8 cellular contexts compared by ENCODE assay signal in the genomic region with DNA sequence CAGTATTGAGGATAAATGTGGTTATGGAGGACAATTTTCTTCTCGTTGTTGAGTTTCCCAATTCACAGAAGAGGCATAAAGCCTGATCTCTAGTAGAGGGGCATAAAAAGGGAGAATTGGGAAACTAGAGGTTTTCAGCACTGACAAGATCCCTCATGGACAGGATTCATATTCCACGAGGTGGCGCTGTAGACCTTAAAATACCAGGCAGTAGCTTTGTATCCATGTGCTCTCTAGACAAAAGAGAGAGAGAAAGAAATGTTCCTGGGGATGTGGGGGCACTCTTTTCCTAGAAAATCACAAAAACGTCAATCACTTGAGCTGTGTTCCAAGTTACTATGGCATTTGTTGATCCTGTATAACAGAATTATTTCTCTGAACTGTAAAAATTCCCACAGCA.
DNase-seq lines count a peak whose midpoint lies in the region; ATAC-seq and TF ChIP-seq lines count a peak whose summit lies in the region.

No MANE protein-coding gene starts in this region.

- H3K9me3 ChIP-seq in stomach: peaks cover 0 to 82% (median 67%) of the 10 kb centered on the region in 4 donors

- no peak overlapping the region for H3K4me3 ChIP-seq in stomach

- no peak overlapping the region for H3K27ac Mint-ChIP-seq in activated naive CD4-positive, alpha-beta T cell treated with anti-CD3 and anti-CD28 coated beads for 36 hours

- DNase-seq in activated naive CD4-positive, alpha-beta T cell treated with anti-CD3 and anti-CD28 coated beads for 36 hours: peak; percentile 28
- no peak for DNase-seq in activated naive CD4-positive, alpha-beta T cell treated with Interleukin-2 at 50 U/mL for 16 hours
- DNase-seq in M059J (ENCODE audit: low read depth) (peak; percentile 7), astrocyte of the hippocampus (ENCODE audit: low read depth, low spot score) (peak; percentile 11), pulmonary artery endothelial cell (ENCODE audit: low read depth, low spot score) (peak; percentile 27), stomach (no peak), sciatic nerve (ENCODE audit: low spot score) (no peak), T1000 (lab: John Stamatoyannopoulos, UW) (no peak)

- no peaks in the 10 kb centered on the region for H3K27me3 Mint-ChIP-seq in activated naive CD4-positive, alpha-beta T cell treated with anti-CD3 and anti-CD28 coated beads for 36 hours (ENCODE audit: low read depth)

- TF ChIP-seq POLR2A in stomach (IDR thresholded peaks at IDR 0.05): no peak

- H3K9me3 Mint-ChIP-seq in activated naive CD4-positive, alpha-beta T cell treated with anti-CD3 and anti-CD28 coated beads for 36 hours: peaks cover 19% of the 10 kb centered on the region

- ATAC-seq in sciatic nerve: no peak

- WGBS in stomach, 5 donors: 9 to 19% (median 17%) methylated on average over 4 of the region's 4 CpGs

- H3K4me1 ChIP-seq in stomach: no peaks in the 10 kb centered on the region

- no peak overlapping the region for H3K4me3 Mint-ChIP-seq in activated naive CD4-positive, alpha-beta T cell treated with anti-CD3 and anti-CD28 coated beads for 36 hours

- H3K27ac ChIP-seq in stomach: no peak overlapping the region

- peaks cover 2% of the 10 kb centered on the region for H3K36me3 Mint-ChIP-seq in activated naive CD4-positive, alpha-beta T cell treated with anti-CD3 and anti-CD28 coated beads for 36 hours (ENCODE audit: low read depth)

- no peak for TF ChIP-seq CTCF in stomach (IDR thresholded peaks at IDR 0.05)

- intact Hi-C loops in activated naive CD4-positive, alpha-beta T cell treated with anti-CD3 and anti-CD28 coated beads for 36 hours (cut with micrococcal nuclease): loop anchor here (5.0 to 10.0 kb wide), 2 partner anchors 1341 to 1469 kb away; a partner anchor contains a TSS
- intact Hi-C loops in stomach (cut with DNase I; ENCODE audit: low total_unique reads) (no loop called here), sciatic nerve (cut with DNase I) (no loop called here)

- H3K4me1 Mint-ChIP-seq in activated naive CD4-positive, alpha-beta T cell treated with anti-CD3 and anti-CD28 coated beads for 36 hours (ENCODE audit: low read depth): no peaks in the 10 kb centered on the region

- no peak for TF ChIP-seq EP300 in stomach (IDR thresholded peaks at IDR 0.05)

- CTCF ChIA-PET in activated naive CD4-positive, alpha-beta T cell treated with anti-CD3 and anti-CD28 coated beads for 36 hours (lab: Charles Lee): no interaction called here

- no peaks in the 10 kb centered on the region for H3K27me3 ChIP-seq in stomach

- H3K36me3 ChIP-seq in stomach: no peaks in the 10 kb centered on the region

Comparison
In these comparisons a context has a peak if more than half of its experiments do, and no peak if none do; other contexts are left out.
1. DNase-seq: peak in activated naive CD4-positive, alpha-beta T cell treated with anti-CD3 and anti-CD28 coated beads for 36 hours (single experiment), M059J (single experiment), astrocyte of the hippocampus (single experiment) and pulmonary artery endothelial cell (single experiment); none in activated naive CD4-positive, alpha-beta T cell treated with Interleukin-2 at 50 U/mL for 16 hours (single experiment), stomach (single experiment), sciatic nerve (single experiment) and T1000 (single experiment).